ENCODE assay signal across 29 cellular contexts in the genomic region with DNA sequence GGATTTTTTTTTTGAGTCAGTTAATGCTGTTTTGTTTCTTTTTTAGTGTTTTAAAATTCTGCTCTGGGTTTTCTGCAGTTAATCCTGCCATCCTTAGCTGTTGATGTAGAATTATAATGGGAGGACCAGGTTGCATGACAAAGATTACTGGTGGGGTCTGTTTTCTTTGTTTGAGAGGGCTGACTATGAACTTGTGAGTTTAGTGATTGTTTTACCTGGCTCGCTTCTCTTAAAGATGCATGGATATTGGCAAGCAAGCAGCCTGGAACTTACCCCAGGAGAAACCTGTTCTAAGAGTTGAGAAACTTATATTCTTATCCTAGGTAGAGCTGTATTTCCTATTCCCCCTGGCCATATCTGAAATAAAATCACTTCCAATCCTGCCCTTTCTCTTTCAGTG.
"Had no signal": no experiment of that assay in that cellular context is flagged by ENCODE, and none has a peak within 500 bp of the region (broad histone marks: within the 10 kb centered on the region; RNA-seq: fewer than 3 reads in every experiment).

No MANE protein-coding gene starts in this region.

- H3K36me3 Mint-ChIP-seq: immature natural killer cell; naive thymus-derived CD8-positive, alpha-beta T cell; stimulated activated naive B cell treated with anti-CD40 and anti-IgM and Interleukin-4, amounts not matched to agents 10 μg/mL and 1 μg/mL and 100 μg/mL, for 72 hours; type B pancreatic cell had no signal

- H3K4me1 Mint-ChIP-seq: immature natural killer cell; naive thymus-derived CD8-positive, alpha-beta T cell; nephron; neural crest cell; stimulated activated naive B cell treated with anti-CD40 and anti-IgM and Interleukin-4, amounts not matched to agents 10 μg/mL and 1 μg/mL and 100 μg/mL, for 72 hours had no signal

- H3K9me3 Mint-ChIP-seq: nephron, type B pancreatic cell had no signal

- H3K27me3 ChIP-seq: left lung, pancreas, suprapubic skin, tibial nerve, uterus had no signal

- H3K4me3 Mint-ChIP-seq: immature natural killer cell; naive thymus-derived CD8-positive, alpha-beta T cell; nephron; neural crest cell; stimulated activated naive B cell treated with anti-CD40 and anti-IgM and Interleukin-4, amounts not matched to agents 10 μg/mL and 1 μg/mL and 100 μg/mL, for 72 hours; type B pancreatic cell had no signal

- H3K27ac Mint-ChIP-seq: immature natural killer cell; naive thymus-derived CD8-positive, alpha-beta T cell; nephron; stimulated activated naive B cell treated with anti-CD40 and anti-IgM and Interleukin-4, amounts not matched to agents 10 μg/mL and 1 μg/mL and 100 μg/mL, for 72 hours; type B pancreatic cell had no signal

- H3K9me3 ChIP-seq: left lung, lower lobe of right lung, pancreas, prostate gland, suprapubic skin, thoracic aorta, tibial nerve, uterus had no signal

- H3K27ac ChIP-seq: left lung, lower lobe of right lung, pancreas, prostate gland, skin epidermis, suprapubic skin, thoracic aorta, tibial nerve, uterus had no signal

- H3K36me3 ChIP-seq: left lung, lower lobe of right lung, pancreas, prostate gland, suprapubic skin, thoracic aorta, tibial nerve, uterus had no signal

- H3K4me3 ChIP-seq: left lung, lower lobe of right lung, pancreas, prostate gland, skin epidermis, suprapubic skin, thoracic aorta, tibial nerve, uterus had no signal

- H3K4me1 ChIP-seq: left lung, lower lobe of right lung, pancreas, prostate gland, suprapubic skin, tibial nerve, uterus had no signal

- H3K27me3 Mint-ChIP-seq: naive thymus-derived CD8-positive, alpha-beta T cell; stimulated activated naive B cell treated with anti-CD40 and anti-IgM and Interleukin-4, amounts not matched to agents 10 μg/mL and 1 μg/mL and 100 μg/mL, for 72 hours; type B pancreatic cell had no signal

- DNase-seq: hippocampal formation; immature natural killer cell; kidney; left colon; left lung; lower lobe of right lung; mammary epithelial cell; mesenchymal stem cell; naive thymus-derived CD8-positive, alpha-beta T cell; nucleus accumbens; pancreas; posterior cingulate gyrus; retina; right cardiac atrium; stimulated activated CD4-positive, alpha-beta T cell treated with anti-CD3 and anti-CD28 coated beads, Interleukin-12 subunit alpha, Interleukin-12 subunit beta, amount 100 ng/mL, for 4 hours; stimulated activated CD4-positive, alpha-beta T cell treated with anti-CD3 and anti-CD28 coated beads, Interleukin-15, amount 100 ng/mL, for 24 hours; stimulated activated CD4-positive, alpha-beta T cell treated with anti-CD3 and anti-CD28 coated beads, Interleukin-2, amount 100 ng/mL, for 24 hours; stimulated activated CD4-positive, alpha-beta T cell treated with anti-CD3 and anti-CD28 coated beads, Interleukin-4, amount 100 ng/mL, for 1 hour; stimulated activated naive B cell treated with anti-CD40 and anti-IgM and Interleukin-4, amounts not matched to agents 10 μg/mL and 1 μg/mL and 100 μg/mL, for 72 hours; stimulated activated naive CD8-positive, alpha-beta T cell treated with anti-CD3 and anti-CD28 coated beads, Interleukin-15, Interleukin-2, amounts not matched to agents 100 U/mL and 50 U/mL, for 24 hours; uterus had no signal
